8 cellular contexts compared by ENCODE assay signal in genomic region chr17:82274134-82275020, GRCh38. TPM values are rescaled to one million over a fixed set of nuclear protein-coding genes. Genes with fewer than 3 reads are reported as not detected.
DNase-seq lines count a peak whose midpoint lies in the region; ATAC-seq, FAIRE-seq and TF ChIP-seq lines count a peak whose summit lies in the region.

No MANE protein-coding gene starts in this region.

- H3K4me3 ChIP-seq in ascending aorta (peak overlapping the region; percentile 87 to 99), liver (ENCODE audit: low read depth in 1 of 3, low read length in 3 of 3) (peak overlapping the region in 2 of 3 donors; percentile 44 to 93)

- H3K4me1 Mint-ChIP-seq in activated CD4-positive, alpha-beta T cell treated with anti-CD3 and anti-CD28 coated beads, Interleukin-2, amount 10 ng/mL, durations not matched to agents 7 days and 5 days, result peaks cover 36% of the 10 kb centered on the region

- peak overlapping the region; percentile 84 for H3K4me3 Mint-ChIP-seq in activated CD4-positive, alpha-beta T cell treated with anti-CD3 and anti-CD28 coated beads, Interleukin-2, amount 10 ng/mL, durations not matched to agents 7 days and 5 days

- peak overlapping the region; percentile 99 for H3K27ac Mint-ChIP-seq in activated CD4-positive, alpha-beta T cell treated with anti-CD3 and anti-CD28 coated beads, Interleukin-2, amount 10 ng/mL, durations not matched to agents 7 days and 5 days

- peak overlapping the region in 1 of 2 donors; percentile 24 for H3K9ac ChIP-seq in liver (ENCODE audit: low read depth in 1 of 2, low read length in 2 of 2)

- H3K27ac ChIP-seq in ascending aorta, result no peak overlapping the region
- H3K27ac ChIP-seq in liver (ENCODE audit: low read depth in 1 of 2, low read length in 2 of 2), result no peak overlapping the region
- peak overlapping the region; percentile 7 for H3K27ac ChIP-seq in temporal lobe (ENCODE audit: low read depth, low read length)

- H3K27me3 Mint-ChIP-seq in activated CD4-positive, alpha-beta T cell treated with anti-CD3 and anti-CD28 coated beads, Interleukin-2, amount 10 ng/mL, durations not matched to agents 7 days and 5 days, result no peaks in the 10 kb centered on the region

- POLR2A ChIA-PET in activated CD4-positive, alpha-beta T cell treated with anti-CD3 and anti-CD28 coated beads, Interleukin-2, amount 10 ng/mL, durations not matched to agents 7 days and 5 days (lab: Charles Lee), result no interaction called here

- DNase-seq in activated CD4-positive, alpha-beta T cell treated with anti-CD3 and anti-CD28 coated beads, Interleukin-2, amount 10 ng/mL, durations not matched to agents 7 days and 5 days, result no peak
- no peak for DNase-seq in activated CD4-positive, alpha-beta T cell treated with anti-CD3 and anti-CD28 coated beads for 1 hour
- DNase-seq in ascending aorta (ENCODE audit: low spot score in 2 of 2) (no peak), frontal cortex (ENCODE audit: low spot score in 2 of 2) (no peak), CD1c-positive myeloid dendritic cell (ENCODE audit: extremely low spot score) (no peak)

- no peak for ATAC-seq in HG03039 (IDR thresholded peaks at IDR 0.05; ENCODE audit: unreplicated experiment)

- no peaks in the 10 kb centered on the region for H3K9me3 Mint-ChIP-seq in activated CD4-positive, alpha-beta T cell treated with anti-CD3 and anti-CD28 coated beads, Interleukin-2, amount 10 ng/mL, durations not matched to agents 7 days and 5 days

- FAIRE-seq in frontal cortex (lab: Jason Lieb, UNC), result no peak

- peaks cover 26% of the 10 kb centered on the region for H3K36me3 Mint-ChIP-seq in activated CD4-positive, alpha-beta T cell treated with anti-CD3 and anti-CD28 coated beads, Interleukin-2, amount 10 ng/mL, durations not matched to agents 7 days and 5 days (ENCODE audit: low read depth)

- CTCF ChIA-PET in activated CD4-positive, alpha-beta T cell treated with anti-CD3 and anti-CD28 coated beads, Interleukin-2, amount 10 ng/mL, durations not matched to agents 7 days and 5 days (lab: Charles Lee), result interaction anchor here (0.7 to 2.0 kb wide), 4 partner anchors 17 to 45 kb away, joined by 3 to 9 read pairs (median 4); partner anchors contain the start of gene SLC16A3

- 78% methylated on average over 27 of the region's 27 CpGs for WGBS in liver

- H3K36me3 ChIP-seq in ascending aorta (peaks cover 17 to 24% of the 10 kb centered on the region in 2 donors), liver (ENCODE audit: control insufficient read depth in 4 of 4, insufficient read depth in 3 of 4, low read depth in 1 of 4, low read length in 3 of 4) (peaks cover 0 to 9% (median under 1%) of the 10 kb centered on the region in 4 donors)

- TF ChIP-seq CTCF in ascending aorta (IDR thresholded peaks at IDR 0.05) (no peak), liver (IDR thresholded peaks at IDR 0.05; ENCODE audit: low read depth, low read length, missing input control) (no peak)

- H3K4me1 ChIP-seq in ascending aorta, result peaks cover 11 to 25% of the 10 kb centered on the region in 2 donors
- peaks cover 10 to 41% (median 30%) of the 10 kb centered on the region in 4 donors for H3K4me1 ChIP-seq in liver (ENCODE audit: control insufficient read depth in 4 of 4, insufficient read depth in 4 of 4, low read length in 3 of 4)

- no peaks in the 10 kb centered on the region for H3K9me3 ChIP-seq in ascending aorta
- H3K9me3 ChIP-seq in liver (ENCODE audit: control insufficient read depth in 4 of 4, low read length in 3 of 4), result no peaks in the 10 kb centered on the region

- H3K27me3 ChIP-seq in ascending aorta (no peaks in the 10 kb centered on the region), liver (ENCODE audit: control insufficient read depth in 4 of 4, insufficient read depth in 4 of 4, low read length in 3 of 4) (no peaks in the 10 kb centered on the region)

- TF ChIP-seq RAD21 in liver (IDR thresholded peaks at IDR 0.05), result no peak

- intact Hi-C loops in ascending aorta (cut with DNase I), result no loop called here

TF ChIP-seq in liver, 16 proteins besides CTCF, POLR2A, EP300 and RAD21:
- no peak for TF ChIP-seq RXRA (IDR thresholded peaks at IDR 0.05)
- TF ChIP-seq, protein P1, sequence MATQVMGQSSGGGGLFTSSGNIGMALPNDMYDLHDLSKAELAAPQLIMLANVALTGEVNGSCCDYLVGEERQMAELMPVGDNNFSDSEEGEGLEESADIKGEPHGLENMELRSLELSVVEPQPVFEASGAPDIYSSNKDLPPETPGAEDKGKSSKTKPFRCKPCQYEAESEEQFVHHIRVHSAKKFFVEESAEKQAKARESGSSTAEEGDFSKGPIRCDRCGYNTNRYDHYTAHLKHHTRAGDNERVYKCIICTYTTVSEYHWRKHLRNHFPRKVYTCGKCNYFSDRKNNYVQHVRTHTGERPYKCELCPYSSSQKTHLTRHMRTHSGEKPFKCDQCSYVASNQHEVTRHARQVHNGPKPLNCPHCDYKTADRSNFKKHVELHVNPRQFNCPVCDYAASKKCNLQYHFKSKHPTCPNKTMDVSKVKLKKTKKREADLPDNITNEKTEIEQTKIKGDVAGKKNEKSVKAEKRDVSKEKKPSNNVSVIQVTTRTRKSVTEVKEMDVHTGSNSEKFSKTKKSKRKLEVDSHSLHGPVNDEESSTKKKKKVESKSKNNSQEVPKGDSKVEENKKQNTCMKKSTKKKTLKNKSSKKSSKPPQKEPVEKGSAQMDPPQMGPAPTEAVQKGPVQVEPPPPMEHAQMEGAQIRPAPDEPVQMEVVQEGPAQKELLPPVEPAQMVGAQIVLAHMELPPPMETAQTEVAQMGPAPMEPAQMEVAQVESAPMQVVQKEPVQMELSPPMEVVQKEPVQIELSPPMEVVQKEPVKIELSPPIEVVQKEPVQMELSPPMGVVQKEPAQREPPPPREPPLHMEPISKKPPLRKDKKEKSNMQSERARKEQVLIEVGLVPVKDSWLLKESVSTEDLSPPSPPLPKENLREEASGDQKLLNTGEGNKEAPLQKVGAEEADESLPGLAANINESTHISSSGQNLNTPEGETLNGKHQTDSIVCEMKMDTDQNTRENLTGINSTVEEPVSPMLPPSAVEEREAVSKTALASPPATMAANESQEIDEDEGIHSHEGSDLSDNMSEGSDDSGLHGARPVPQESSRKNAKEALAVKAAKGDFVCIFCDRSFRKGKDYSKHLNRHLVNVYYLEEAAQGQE (IDR thresholded peaks at IDR 0.05), result no peak
- TF ChIP-seq MAX (IDR thresholded peaks at IDR 0.05), result no peak
- TF ChIP-seq GABPA (IDR thresholded peaks at IDR 0.05 in 1 of 2, conservative IDR thresholded peaks at IDR 0.05 in 1 of 2), result no peak
- no peak for TF ChIP-seq YY1 (IDR thresholded peaks at IDR 0.05)
- TF ChIP-seq ZBTB33 (IDR thresholded peaks at IDR 0.05), result no peak
- TF ChIP-seq FOXA2 (IDR thresholded peaks at IDR 0.05), result no peak
- TF ChIP-seq HNF4A (conservative IDR thresholded peaks at IDR 0.05), result no peak
- no peak for TF ChIP-seq EGR1 (IDR thresholded peaks at IDR 0.05; ENCODE audit: low read depth in 2 of 2)
- TF ChIP-seq HNF4G (IDR thresholded peaks at IDR 0.05), result no peak
- TF ChIP-seq SP1 (IDR thresholded peaks at IDR 0.05), result no peak
- no peak for TF ChIP-seq ATF3 (IDR thresholded peaks at IDR 0.05)
- TF ChIP-seq FOXA1 (IDR thresholded peaks at IDR 0.05), result no peak
- no peak for TF ChIP-seq NR2F2 (IDR thresholded peaks at IDR 0.05)
- no peak for TF ChIP-seq TAF1 (conservative IDR thresholded peaks at IDR 0.05)
- TF ChIP-seq JUND (IDR thresholded peaks at IDR 0.05), result no peak

RNA-seq across cellular contexts. Expression of gene CSNK1D, which starts 0.9 kb away (rescaled TPM):
- total RNA-seq in activated CD4-positive, alpha-beta T cell treated with anti-CD3 and anti-CD28 coated beads, Interleukin-2, amount 10 ng/mL, durations not matched to agents 7 days and 5 days, result 100 to 1,000 TPM; 115 to 142 TPM
- total RNA-seq in ascending aorta (86.8 TPM), liver (10 to 100 TPM; 22.0 to 49.0 TPM), temporal lobe (32.2 TPM), frontal cortex (22.8 TPM)
- polyA plus RNA-seq in liver, result 10 to 100 TPM; 29.0 to 39.3 TPM

RNA-seq across cellular contexts. Expression of gene CD7, which starts 43.0 kb away (rescaled TPM):
- 100 to 1,000 TPM; 285 to 292 TPM for total RNA-seq in activated CD4-positive, alpha-beta T cell treated with anti-CD3 and anti-CD28 coated beads, Interleukin-2, amount 10 ng/mL, durations not matched to agents 7 days and 5 days
- total RNA-seq in ascending aorta, result 6.7 TPM
- 1 to 10 TPM; 1.4 to 1.5 TPM for total RNA-seq in liver
- 1 to 10 TPM; 1.0 to 1.4 TPM for polyA plus RNA-seq in liver
- total RNA-seq in temporal lobe, result not detected
- not detected for total RNA-seq in frontal cortex

RNA-seq across cellular contexts. Expression of gene SLC16A3, which starts 45.5 kb away (rescaled TPM):
- 100 to 1,000 TPM; 104 to 140 TPM for total RNA-seq in activated CD4-positive, alpha-beta T cell treated with anti-CD3 and anti-CD28 coated beads, Interleukin-2, amount 10 ng/mL, durations not matched to agents 7 days and 5 days
- total RNA-seq in ascending aorta (253 TPM), liver (10 to 100 TPM in 1 of 2 donors, 1 to 10 TPM in 1; 9.2 to 10.5 TPM), temporal lobe (2.5 TPM), frontal cortex (2.0 TPM)
- polyA plus RNA-seq in liver, result 1 to 10 TPM; 1.1 to 8.4 TPM

RNA-seq across cellular contexts. Expression of gene SECTM1, which starts 59.2 kb away (rescaled TPM):
- total RNA-seq in activated CD4-positive, alpha-beta T cell treated with anti-CD3 and anti-CD28 coated beads, Interleukin-2, amount 10 ng/mL, durations not matched to agents 7 days and 5 days, result 10 to 100 TPM; 16.4 TPM
- total RNA-seq in ascending aorta (49.5 TPM), liver (10 to 100 TPM in 1 of 2 donors, 1 to 10 TPM in 1; 3.6 to 14.2 TPM), temporal lobe (0.74 TPM), frontal cortex (4.9 TPM)
- 1 to 10 TPM; 1.3 to 5.7 TPM for polyA plus RNA-seq in liver

Comparison
In these comparisons a context has a peak if more than half of its experiments do, and no peak if none do; other contexts are left out.
1. RNA of gene CD7, which starts 43.0 kb away (total RNA-seq): 285 to 292 TPM in activated CD4-positive, alpha-beta T cell treated with anti-CD3 and anti-CD28 coated beads, Interleukin-2, amount 10 ng/mL, durations not matched to agents 7 days and 5 days; 6.7 TPM in ascending aorta (single experiment), 1.4 to 1.5 TPM in liver, not detected in temporal lobe (single experiment) and not detected in frontal cortex (single experiment); every median in the first group is over 10 times any median in the second.
2. RNA of gene SLC16A3, which starts 45.5 kb away (total RNA-seq): 253 TPM in ascending aorta (single experiment) and 104 to 140 TPM in activated CD4-positive, alpha-beta T cell treated with anti-CD3 and anti-CD28 coated beads, Interleukin-2, amount 10 ng/mL, durations not matched to agents 7 days and 5 days; 9.2 to 10.5 TPM in liver, 2.5 TPM in temporal lobe (single experiment) and 2.0 TPM in frontal cortex (single experiment); every median in the first group is over 4 times any median in the second.